In genomic region chr3:172770382-172770781, GRCh38 we compare ENCODE assay signal across 7 cellular contexts.
"Had no signal": no experiment of that assay in that cellular context is flagged by ENCODE, and none has a peak within 500 bp of the region (broad histone marks: within the 10 kb centered on the region; RNA-seq: fewer than 3 reads in every experiment).

No MANE protein-coding gene starts in this region.

- H2AFZ ChIP-seq: GM23248 had no signal

- DNase-seq: GM23248, GOT3, H7, KG1 had no signal

- H3K4me3 ChIP-seq: GM23248, HAP-1 had no signal

- H3K9ac ChIP-seq: GM23248 had no signal

- ATAC-seq: HCT116 had no signal

- H3K9me3 ChIP-seq: HAP-1 had no signal

- FAIRE-seq: HTR-8/SVneo had no signal

- H3K27ac ChIP-seq: GM23248 had no signal
